In genomic region chr14:49849213-49849847, GRCh38 we compare ENCODE assay signal across 1 cellular context.
TF ChIP-seq lines count a peak whose summit lies in the region.

No MANE protein-coding gene starts in this region.

TF ChIP-seq in HEK293, 187 proteins besides CTCF, POLR2A, EP300 and RAD21 (continued from another document and continues in another):
- TF ChIP-seq ZNF146 (tag by site-specific recombination; IDR thresholded peaks at IDR 0.05), result no peak
- peak; percentile 37; the same call in 1 of the 2 replicates for TF ChIP-seq ATF2 (tag by site-specific recombination; IDR thresholded peaks at IDR 0.05; ENCODE audit: low read depth)
- peak; percentile 40; the same call in 1 of the 2 replicates for TF ChIP-seq ZNF629 (tag by site-specific recombination; IDR thresholded peaks at IDR 0.05)
- no peak for TF ChIP-seq ZNF555 (tag by site-specific recombination; conservative IDR thresholded peaks at IDR 0.05)
- no peak for TF ChIP-seq HOXC10 (CRISPR knock-in tag; IDR thresholded peaks at IDR 0.05)
- TF ChIP-seq SCRT2 (tag by site-specific recombination; IDR thresholded peaks at IDR 0.05), result peak; percentile 97
- no peak for TF ChIP-seq EGR2 (tag by site-specific recombination; IDR thresholded peaks at IDR 0.05; ENCODE audit: low read depth)
- no peak for TF ChIP-seq ZNF214 (tag by site-specific recombination; IDR thresholded peaks at IDR 0.05; ENCODE audit: borderline replicate concordance)
- no peak for TF ChIP-seq ZNF274 (IDR thresholded peaks at IDR 0.05; ENCODE audit: low read length)
- no peak for TF ChIP-seq ZNF274 (tag by site-specific recombination; IDR thresholded peaks at IDR 0.05; ENCODE audit: borderline replicate concordance)
- no peak for TF ChIP-seq ZNF692 (tag by site-specific recombination; IDR thresholded peaks at IDR 0.05)
- peak; percentile 35; the same call in 1 of the 2 replicates for TF ChIP-seq ZBTB44 (tag by site-specific recombination; IDR thresholded peaks at IDR 0.05)
- no peak for TF ChIP-seq SP2 (tag by site-specific recombination; IDR thresholded peaks at IDR 0.05)
- TF ChIP-seq ZNF223 (tag by site-specific recombination; IDR thresholded peaks at IDR 0.05), result no peak
- TF ChIP-seq GLI2 (tag by site-specific recombination; IDR thresholded peaks at IDR 0.05; ENCODE audit: borderline replicate concordance, low read depth), result no peak
- no peak for TF ChIP-seq ZBTB21 (tag by site-specific recombination; IDR thresholded peaks at IDR 0.05)
- TF ChIP-seq ZFP69B (tag by site-specific recombination; IDR thresholded peaks at IDR 0.05), result no peak
- no peak for TF ChIP-seq ZNF266 (tag by site-specific recombination; IDR thresholded peaks at IDR 0.05; ENCODE audit: low read depth)
- no peak for TF ChIP-seq ZNF624 (tag by site-specific recombination; IDR thresholded peaks at IDR 0.05)
- TF ChIP-seq BCL6B (tag by site-specific recombination; IDR thresholded peaks at IDR 0.05), result peak; percentile 24; the same call in 1 of the 2 replicates
- no peak for TF ChIP-seq ZNF473 (tag by site-specific recombination; IDR thresholded peaks at IDR 0.05)
- TF ChIP-seq ZNF843 (tag by site-specific recombination; IDR thresholded peaks at IDR 0.05), result peak; percentile 84
- no peak for TF ChIP-seq ZNF202 (tag by site-specific recombination; IDR thresholded peaks at IDR 0.05; ENCODE audit: borderline replicate concordance)
- no peak for TF ChIP-seq AEBP2 (tag by site-specific recombination; IDR thresholded peaks at IDR 0.05; ENCODE audit: borderline replicate concordance)
- TF ChIP-seq ZNF114 (tag by site-specific recombination; IDR thresholded peaks at IDR 0.05), result no peak
- TF ChIP-seq ZNF518A (tag by site-specific recombination; conservative IDR thresholded peaks at IDR 0.05; ENCODE audit: low read depth), result no peak
- no peak for TF ChIP-seq ZNF791 (tag by site-specific recombination; IDR thresholded peaks at IDR 0.05)
- no peak for TF ChIP-seq PRDM2 (tag by site-specific recombination; IDR thresholded peaks at IDR 0.05; ENCODE audit: borderline replicate concordance)
- TF ChIP-seq SALL2 (tag by site-specific recombination; IDR thresholded peaks at IDR 0.05; ENCODE audit: borderline replicate concordance), result no peak
- TF ChIP-seq ZBTB6 (tag by site-specific recombination; IDR thresholded peaks at IDR 0.05), result no peak
- TF ChIP-seq MEIS1 (CRISPR knock-in tag; IDR thresholded peaks at IDR 0.05; ENCODE audit: borderline replicate concordance), result no peak
- TF ChIP-seq OSR2 (tag by site-specific recombination; IDR thresholded peaks at IDR 0.05), result peak; percentile 76
- TF ChIP-seq IKZF3 (tag by site-specific recombination; IDR thresholded peaks at IDR 0.05), result peak; percentile 72; the same call in 1 of the 2 replicates
- no peak for TF ChIP-seq ZBTB1 (tag by site-specific recombination; IDR thresholded peaks at IDR 0.05)
- peak; percentile 94 for TF ChIP-seq PRDM6 (tag by site-specific recombination; IDR thresholded peaks at IDR 0.05)
- TF ChIP-seq ZNF184 (tag by site-specific recombination; IDR thresholded peaks at IDR 0.05), result no peak
- no peak for TF ChIP-seq ZNF837 (tag by site-specific recombination; IDR thresholded peaks at IDR 0.05)
- no peak for TF ChIP-seq HOXA7 (CRISPR knock-in tag; IDR thresholded peaks at IDR 0.05; ENCODE audit: borderline replicate concordance)
- TF ChIP-seq ZNF830 (tag by site-specific recombination; IDR thresholded peaks at IDR 0.05; ENCODE audit: low read depth), result no peak
